Comparison of ENCODE assay signal across 8 cellular contexts in genomic region chr22:29270475-29271271, GRCh38. TPM values are rescaled to one million over a fixed set of nuclear protein-coding genes. Genes with fewer than 3 reads are reported as not detected.
DNase-seq lines count a peak whose midpoint lies in the region; ATAC-seq, FAIRE-seq and TF ChIP-seq lines count a peak whose summit lies in the region.

No MANE protein-coding gene starts in this region.

- peak; percentile 48 for FAIRE-seq in GM12892 (lab: Jason Lieb, UNC)

- H3K9ac ChIP-seq in endodermal cell (ENCODE audit: extremely low read depth, low read length, poor library complexity, severe bottlenecking), result peak overlapping the region; percentile 100

- H3K27ac ChIP-seq in endodermal cell (ENCODE audit: low read depth, low read length), result no peak overlapping the region
- H3K27ac ChIP-seq in ovary, result no peak overlapping the region

- H3K4me3 ChIP-seq in endodermal cell (ENCODE audit: low read length), result peak overlapping the region; percentile 99
- peak overlapping the region; percentile 98 for H3K4me3 ChIP-seq in ovary

- peak overlapping the region; percentile 98 for H3K27ac Mint-ChIP-seq in endodermal cell

- no peaks in the 10 kb centered on the region for H3K9me3 Mint-ChIP-seq in endodermal cell

- WGBS in endodermal cell (ENCODE audit: insufficient coverage in 1 of 2, insufficient read length in 1 of 2), 2 experiments, result 58 to 73% methylated on average over 7 to 9 of the region's 9 CpGs
- WGBS in ovary, 3 donors, result 12 to 17% (median 17%) methylated on average over 9 of the region's 9 CpGs

- peaks cover 71% of the 10 kb centered on the region for H3K36me3 ChIP-seq in endodermal cell (ENCODE audit: control insufficient read depth, insufficient read depth, low read length)
- no peaks in the 10 kb centered on the region for H3K36me3 ChIP-seq in ovary

- no peak for DNase-seq in GM12892 (ENCODE audit: insufficient read length)
- DNase-seq in OCI-M1 (lab: John Stamatoyannopoulos, UW), result peak; percentile 94
- DNase-seq in endodermal cell, result no peak
- no peak for DNase-seq in ovary
- no peak for DNase-seq in A172 (ENCODE audit: low spot score)
- no peak for DNase-seq in SHP77 (lab: John Stamatoyannopoulos, UW)
- no peak for DNase-seq in occipital lobe (lab: John Stamatoyannopoulos, UW)

- ATAC-seq in HG03175 (IDR thresholded peaks at IDR 0.05; ENCODE audit: unreplicated experiment), result no peak

- no peaks in the 10 kb centered on the region for H3K27me3 ChIP-seq in endodermal cell (ENCODE audit: control insufficient read depth, insufficient read depth, low read length, poor library complexity, severe bottlenecking)
- H3K27me3 ChIP-seq in ovary, result no peaks in the 10 kb centered on the region

- intact Hi-C loops in ovary (cut with DNase I), result no loop called here

- peaks cover 72% of the 10 kb centered on the region for H3K36me3 Mint-ChIP-seq in endodermal cell (ENCODE audit: low read depth)

- no peak for TF ChIP-seq EP300 in ovary (IDR thresholded peaks at IDR 0.05)

- H3K9me3 ChIP-seq in endodermal cell (ENCODE audit: control insufficient read depth, low read length), result no peaks in the 10 kb centered on the region
- no peaks in the 10 kb centered on the region for H3K9me3 ChIP-seq in ovary

- TF ChIP-seq CTCF in endodermal cell (conservative IDR thresholded peaks at IDR 0.05) (no peak), ovary (IDR thresholded peaks at IDR 0.05) (no peak)

- no peak for TF ChIP-seq POLR2A in GM12892 (IDR thresholded peaks at IDR 0.05; ENCODE audit: low read depth, low read length)
- no peak for TF ChIP-seq POLR2A in ovary (IDR thresholded peaks at IDR 0.05)

- H3K4me1 ChIP-seq in endodermal cell (ENCODE audit: control insufficient read depth, insufficient read depth, low read length) (peaks cover 15% of the 10 kb centered on the region), ovary (ENCODE audit: insufficient read depth) (peaks cover 11% of the 10 kb centered on the region)

- peaks cover 2% of the 10 kb centered on the region for H3K27me3 Mint-ChIP-seq in endodermal cell (ENCODE audit: insufficient read depth)

- peak overlapping the region; percentile 99 for H3K4me3 Mint-ChIP-seq in endodermal cell

- H3K4me1 Mint-ChIP-seq in endodermal cell, result peaks cover 44% of the 10 kb centered on the region

RNA-seq across cellular contexts. Expression of gene EWSR1, which starts 2.6 kb away (rescaled TPM):
- polyA plus RNA-seq in GM12892 (2012; ENCODE audit: missing spikeins), result 159 TPM
- total RNA-seq in endodermal cell (100 to 1,000 TPM; 295 to 352 TPM), ovary (100 to 1,000 TPM; 127 to 191 (median 170) TPM), occipital lobe (186 TPM)
- 394 TPM for polyA plus RNA-seq in endodermal cell (2013, experiment 1 of 2)
- polyA plus RNA-seq in endodermal cell (2013, experiment 2 of 2), result 355 TPM
- 100 to 1,000 TPM; 136 to 175 TPM for polyA plus RNA-seq in ovary
- total RNA-seq in A172 (2014; rRNA removed; shearing (Covaris generic)), result 146 and 168 TPM in 2 replicates

RNA-seq across cellular contexts. Expression of gene RHBDD3, which starts 2.9 kb away (rescaled TPM):
- 8.0 TPM for polyA plus RNA-seq in GM12892 (2012; ENCODE audit: missing spikeins)
- total RNA-seq in endodermal cell, result 10 to 100 TPM; 65.0 to 75.2 TPM
- polyA plus RNA-seq in endodermal cell (2013, experiment 1 of 2), result 45.2 TPM
- 37.1 TPM for polyA plus RNA-seq in endodermal cell (2013, experiment 2 of 2)
- 10 to 100 TPM; 16.9 to 26.8 (median 19.4) TPM for total RNA-seq in ovary
- polyA plus RNA-seq in ovary, result 10 to 100 TPM in 1 of 2 donors, 1 to 10 TPM in 1; 4.2 to 22.5 TPM
- total RNA-seq in A172 (2014; rRNA removed; shearing (Covaris generic)), result 15.3 and 19.3 TPM in 2 replicates
- total RNA-seq in occipital lobe, result 14.3 TPM

RNA-seq across cellular contexts. Expression of gene GAS2L1, which starts 35.8 kb away (rescaled TPM):
- polyA plus RNA-seq in GM12892 (2012; ENCODE audit: missing spikeins), result not detected
- total RNA-seq in endodermal cell (10 to 100 TPM; 22.2 to 24.9 TPM), ovary (10 to 100 TPM in 4 of 7 donors, 1 to 10 TPM in 3; 6.2 to 21.0 (median 12.5) TPM), occipital lobe (7.3 TPM)
- 13.9 TPM for polyA plus RNA-seq in endodermal cell (2013, experiment 1 of 2)
- polyA plus RNA-seq in endodermal cell (2013, experiment 2 of 2), result 14.7 TPM
- polyA plus RNA-seq in ovary, result 1 to 10 TPM; 2.1 to 9.8 TPM
- 27.5 and 32.1 TPM in 2 replicates for total RNA-seq in A172 (2014; rRNA removed; shearing (Covaris generic))

RNA-seq across cellular contexts. Expression of gene RASL10A, which starts 44.8 kb away (rescaled TPM):
- polyA plus RNA-seq in GM12892 (2012; ENCODE audit: missing spikeins), result not detected
- 1 to 10 TPM; 1.3 TPM for total RNA-seq in endodermal cell
- 1.0 TPM for polyA plus RNA-seq in endodermal cell (2013, experiment 1 of 2)
- 1.1 TPM for polyA plus RNA-seq in endodermal cell (2013, experiment 2 of 2)
- total RNA-seq in ovary, result under 1 TPM in 4 of 7 donors, not detected in 3; 0.22 to 0.53 (median 0.41) TPM
- polyA plus RNA-seq in ovary, result under 1 TPM; 0.30 to 0.45 TPM
- not detected in 2 replicates for total RNA-seq in A172 (2014; rRNA removed; shearing (Covaris generic))
- total RNA-seq in occipital lobe, result 15.0 TPM
